In the genomic region with DNA sequence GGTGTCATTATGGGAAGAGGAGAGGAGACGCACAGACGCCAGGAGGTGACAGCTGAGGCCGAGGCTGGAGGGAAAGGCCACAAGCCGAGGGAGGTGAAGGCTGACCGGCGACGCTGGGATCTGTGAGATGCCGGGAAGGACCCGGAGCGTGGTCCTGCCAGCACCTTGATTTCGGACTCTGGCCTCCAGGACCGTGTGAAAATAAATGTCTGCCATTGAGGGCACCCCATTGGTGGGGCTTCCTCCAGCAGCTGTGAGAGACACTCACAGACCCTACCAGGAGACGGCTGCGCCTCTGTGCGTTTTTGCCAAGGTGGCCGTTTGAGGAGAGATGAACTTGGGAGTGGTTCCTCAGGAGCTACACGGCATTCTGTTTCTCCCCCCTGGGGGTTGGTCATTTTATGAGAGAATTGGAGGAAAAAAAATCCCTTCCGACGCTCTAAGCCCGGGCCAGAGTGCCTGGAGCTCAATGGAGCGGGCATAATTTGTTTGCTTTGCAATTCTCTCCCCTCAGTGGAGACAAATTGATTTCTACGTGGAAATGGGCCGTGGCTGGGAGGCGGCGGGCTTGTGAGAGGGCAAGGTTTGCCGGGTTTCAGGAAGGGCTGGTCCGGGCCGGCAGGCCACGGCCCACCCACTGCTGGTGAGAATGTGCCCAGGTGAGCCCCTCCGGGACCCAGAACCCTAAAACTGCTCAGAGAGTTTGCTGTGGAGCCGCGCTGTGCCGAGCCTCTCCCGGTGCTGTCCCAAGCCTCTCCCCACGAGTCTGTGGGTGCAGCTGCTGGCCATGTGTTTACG, we compare ENCODE assay signal across 20 cellular contexts. TPM values are rescaled to one million over a fixed set of nuclear protein-coding genes. Genes with fewer than 3 reads are reported as not detected.
DNase-seq lines count a peak whose midpoint lies in the region; ATAC-seq and TF ChIP-seq lines count a peak whose summit lies in the region.
"Had no signal": no experiment of that assay in that cellular context is flagged by ENCODE, and none has a peak within 500 bp of the region (broad histone marks: within the 10 kb centered on the region; RNA-seq: fewer than 3 reads in every experiment).

No MANE protein-coding gene starts in this region.

- DNase-seq in H7 (peak; percentile 38), NCI-H1105 treated with DMSO at 0.1 percent for 48 hours (lab: John Stamatoyannopoulos, UW) (peak; percentile 37), endodermal cell (peak; percentile 40), posterior vena cava (ENCODE audit: low spot score) (peak; percentile 62), AML-193 (lab: John Stamatoyannopoulos, UW) (no peak)
- no peak for DNase-seq in activated CD4-positive, alpha-beta T cell treated with anti-CD3 and anti-CD28 coated beads for 48 hours
- DNase-seq: activated CD4-positive, alpha-beta memory T cell treated with anti-CD3 and anti-CD28 coated beads, Interleukin-2, amount 10 ng/mL, durations not matched to agents 7 days and 5 days; midbrain; NCI-H1436; stimulated activated CD4-positive, alpha-beta T cell treated with anti-CD3 and anti-CD28 coated beads, Interleukin-4, amount 100 ng/mL, for 24 hours had no signal

- intact Hi-C loops in posterior vena cava (cut with DNase I): no loop called here

- H3K27ac ChIP-seq in endodermal cell (ENCODE audit: low read depth, low read length): no peak overlapping the region
- H3K27ac ChIP-seq: RWPE1, upper lobe of left lung had no signal

- H3K4me1 Mint-ChIP-seq in endodermal cell: peaks cover 17% of the 10 kb centered on the region
- H3K4me1 Mint-ChIP-seq: activated CD4-positive, alpha-beta memory T cell treated with anti-CD3 and anti-CD28 coated beads, Interleukin-2, amount 10 ng/mL, durations not matched to agents 7 days and 5 days; nephron had no signal

- no peaks in the 10 kb centered on the region for H3K9me3 Mint-ChIP-seq in endodermal cell
- H3K9me3 Mint-ChIP-seq: activated CD4-positive, alpha-beta memory T cell treated with anti-CD3 and anti-CD28 coated beads, Interleukin-2, amount 10 ng/mL, durations not matched to agents 7 days and 5 days; nephron; stimulated activated naive CD8-positive, alpha-beta T cell treated with anti-CD3 and anti-CD28 coated beads, Interleukin-15, Interleukin-2, amounts not matched to agents 100 ng/mL and 50 ng/mL, for 24 hours; WTC11 had no signal

- H3K27me3 ChIP-seq in H7 (ENCODE audit: control insufficient read depth, insufficient read depth, low read length): no peaks in the 10 kb centered on the region
- no peaks in the 10 kb centered on the region for H3K27me3 ChIP-seq in endodermal cell (ENCODE audit: control insufficient read depth, insufficient read depth, low read length, poor library complexity, severe bottlenecking)
- H3K27me3 ChIP-seq: upper lobe of left lung had no signal

- H3K27ac Mint-ChIP-seq in endodermal cell: no peak overlapping the region
- H3K27ac Mint-ChIP-seq: activated CD4-positive, alpha-beta memory T cell treated with anti-CD3 and anti-CD28 coated beads, Interleukin-2, amount 10 ng/mL, durations not matched to agents 7 days and 5 days; activated naive CD8-positive, alpha-beta T cell; nephron; stimulated activated naive CD8-positive, alpha-beta T cell treated with anti-CD3 and anti-CD28 coated beads, Interleukin-15, Interleukin-2, amounts not matched to agents 100 ng/mL and 50 ng/mL, for 24 hours; WTC11 had no signal

- no peak overlapping the region for H3K4me3 Mint-ChIP-seq in endodermal cell
- H3K4me3 Mint-ChIP-seq: activated CD4-positive, alpha-beta memory T cell treated with anti-CD3 and anti-CD28 coated beads, Interleukin-2, amount 10 ng/mL, durations not matched to agents 7 days and 5 days; activated naive CD8-positive, alpha-beta T cell; nephron; stimulated activated naive CD8-positive, alpha-beta T cell treated with anti-CD3 and anti-CD28 coated beads, Interleukin-15, Interleukin-2, amounts not matched to agents 100 ng/mL and 50 ng/mL, for 24 hours; WTC11 had no signal

- H3K9ac ChIP-seq in endodermal cell (ENCODE audit: extremely low read depth, low read length, poor library complexity, severe bottlenecking): no peak overlapping the region

- no peak overlapping the region for H3K4me3 ChIP-seq in H7 (ENCODE audit: insufficient read depth, low read depth, low read length)
- H3K4me3 ChIP-seq in endodermal cell (ENCODE audit: low read length): no peak overlapping the region
- H3K4me3 ChIP-seq: upper lobe of left lung had no signal

- H3K27me3 Mint-ChIP-seq in endodermal cell (ENCODE audit: insufficient read depth): peaks cover 43% of the 10 kb centered on the region
- H3K27me3 Mint-ChIP-seq: activated CD4-positive, alpha-beta memory T cell treated with anti-CD3 and anti-CD28 coated beads, Interleukin-2, amount 10 ng/mL, durations not matched to agents 7 days and 5 days had no signal

- H3K4me1 ChIP-seq in endodermal cell (ENCODE audit: control insufficient read depth, insufficient read depth, low read length): no peaks in the 10 kb centered on the region
- H3K4me1 ChIP-seq: upper lobe of left lung had no signal

- H3K36me3 ChIP-seq in H7 (replicated peaks; ENCODE audit: control insufficient read depth, insufficient read depth, low read length) (no peaks in the 10 kb centered on the region), endodermal cell (ENCODE audit: control insufficient read depth, insufficient read depth, low read length) (no peaks in the 10 kb centered on the region)
- H3K36me3 ChIP-seq: upper lobe of left lung had no signal

- WGBS in endodermal cell (ENCODE audit: insufficient coverage in 1 of 2, insufficient read length in 1 of 2), 2 experiments: 93 to 94% methylated on average over 33 to 36 of the region's 36 CpGs

- no peaks in the 10 kb centered on the region for H3K36me3 Mint-ChIP-seq in endodermal cell (ENCODE audit: low read depth)
- H3K36me3 Mint-ChIP-seq: activated naive CD8-positive, alpha-beta T cell; WTC11 had no signal

- no peak for TF ChIP-seq CTCF in endodermal cell (conservative IDR thresholded peaks at IDR 0.05)

- no peaks in the 10 kb centered on the region for H3K9me3 ChIP-seq in endodermal cell (ENCODE audit: control insufficient read depth, low read length)
- H3K9me3 ChIP-seq: upper lobe of left lung had no signal

- ATAC-seq in HG02884 (IDR thresholded peaks at IDR 0.05; ENCODE audit: unreplicated experiment): no peak
- ATAC-seq: left colon, SK-N-SH treated with all-trans-retinoic acid at 6 μM for 48 hours, WTC11 had no signal

RNA-seq across cellular contexts. Expression of a gene that starts 53.9 kb away (rescaled TPM):
- 25.3 and 29.7 TPM in 2 replicates for total RNA-seq in H7 (2014; rRNA removed; shearing (Covaris generic))
- total RNA-seq in endodermal cell: 10 to 100 TPM; 23.9 to 33.6 TPM
- 6.2 TPM for polyA plus RNA-seq in endodermal cell (2013, experiment 1 of 2)
- polyA plus RNA-seq in endodermal cell (2013, experiment 2 of 2): 7.2 TPM
- total RNA-seq in posterior vena cava: 10 to 100 TPM in 1 of 2 donors, 1 to 10 TPM in 1; 5.3 to 15.6 TPM
- total RNA-seq: pulmonary artery endothelial cell had no signal

Comparison
In these comparisons a context has a peak if more than half of its experiments do, and no peak if none do; other contexts are left out.
1. DNase-seq: peak in H7 (single experiment), NCI-H1105 treated with DMSO at 0.1 percent for 48 hours (single experiment), endodermal cell (single experiment) and posterior vena cava (single experiment); none in activated CD4-positive, alpha-beta T cell treated with anti-CD3 and anti-CD28 coated beads for 48 hours (single experiment) and AML-193 (0 of 2).